8 cellular contexts compared by ENCODE assay signal in the genomic region with DNA sequence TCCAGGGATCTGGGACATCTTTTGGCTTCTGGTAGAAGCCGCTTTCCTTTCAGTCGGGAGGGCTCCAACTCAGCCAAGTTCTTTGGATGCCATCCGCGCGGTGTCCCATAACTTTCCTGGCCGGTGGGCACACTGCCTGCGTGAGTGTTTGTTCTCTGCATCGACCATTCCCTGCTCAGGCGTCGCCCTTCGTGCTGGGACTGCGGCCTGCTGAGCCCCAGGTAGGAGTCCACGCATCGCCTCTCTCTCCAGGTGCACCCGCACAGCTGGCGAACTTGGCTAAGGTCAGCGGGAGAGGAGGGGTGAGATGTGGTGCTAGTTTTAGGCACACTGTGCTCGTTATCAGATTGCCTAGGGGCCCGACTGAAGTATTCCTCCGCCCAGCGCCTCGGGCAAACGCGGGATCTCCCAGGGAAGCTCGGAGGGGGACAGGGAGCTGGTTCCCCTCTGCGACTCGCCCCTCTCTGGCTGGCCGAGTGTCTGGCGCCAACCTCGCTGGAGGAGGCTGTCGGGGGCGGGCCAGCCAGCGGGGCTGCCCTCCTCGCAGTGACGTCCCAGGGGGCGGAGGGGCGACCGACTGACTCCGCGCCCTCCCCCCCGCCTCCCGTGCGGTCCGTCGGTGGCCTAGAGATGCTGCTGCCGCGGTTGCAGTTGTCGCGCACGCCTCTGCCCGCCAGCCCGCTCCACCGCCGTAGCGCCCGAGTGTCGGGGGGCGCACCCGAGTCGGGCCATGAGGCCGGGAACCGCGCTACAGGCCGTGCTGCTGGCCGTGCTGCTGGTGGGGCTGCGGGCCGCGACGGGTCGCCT. TPM values are rescaled to one million over a fixed set of nuclear protein-coding genes. Genes with fewer than 3 reads are reported as not detected.
DNase-seq lines count a peak whose midpoint lies in the region; ATAC-seq and TF ChIP-seq lines count a peak whose summit lies in the region.

A gene with protein sequence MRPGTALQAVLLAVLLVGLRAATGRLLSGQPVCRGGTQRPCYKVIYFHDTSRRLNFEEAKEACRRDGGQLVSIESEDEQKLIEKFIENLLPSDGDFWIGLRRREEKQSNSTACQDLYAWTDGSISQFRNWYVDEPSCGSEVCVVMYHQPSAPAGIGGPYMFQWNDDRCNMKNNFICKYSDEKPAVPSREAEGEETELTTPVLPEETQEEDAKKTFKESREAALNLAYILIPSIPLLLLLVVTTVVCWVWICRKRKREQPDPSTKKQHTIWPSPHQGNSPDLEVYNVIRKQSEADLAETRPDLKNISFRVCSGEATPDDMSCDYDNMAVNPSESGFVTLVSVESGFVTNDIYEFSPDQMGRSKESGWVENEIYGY (plus strand): TSS at position 607 of the 807 bp plus-strand sequence. CDS start 124 bp downstream, at position 731.

- H3K27ac Mint-ChIP-seq in stimulated activated effector memory CD8-positive, alpha-beta T cell treated with anti-CD3 and anti-CD28 coated beads, Interleukin-12 subunit alpha, Interleukin-12 subunit beta, amount 100 ng/mL, for 72 hours, result peak within 1 kb of the TSS; percentile 56

- H3K36me3 ChIP-seq in ectodermal cell (ENCODE audit: control insufficient read depth, insufficient read depth, low read length) (no peaks in the 10 kb centered on the region), right lobe of liver (no peaks in the 10 kb centered on the region)

- peaks cover 57% of the 10 kb centered on the region for H3K27me3 ChIP-seq in ectodermal cell (ENCODE audit: control insufficient read depth, insufficient read depth, low read length, poor library complexity, severe bottlenecking)
- H3K27me3 ChIP-seq in right lobe of liver, result peaks cover 0 to 18% of the 10 kb centered on the region in 2 donors

- H3K4me3 Mint-ChIP-seq in stimulated activated effector memory CD8-positive, alpha-beta T cell treated with anti-CD3 and anti-CD28 coated beads, Interleukin-12 subunit alpha, Interleukin-12 subunit beta, amount 100 ng/mL, for 72 hours, result peak within 1 kb of the TSS; percentile 62

- peak within 1 kb of the TSS; percentile 87 for H3K4me3 ChIP-seq in WI38 (ENCODE audit: low read depth, low read length)
- H3K4me3 ChIP-seq in ectodermal cell (ENCODE audit: insufficient read depth, low read depth, low read length), result peak within 1 kb of the TSS; percentile 42
- peak within 1 kb of the TSS; percentile 32 to 39 (median 36) for H3K4me3 ChIP-seq in right lobe of liver

- H3K36me3 Mint-ChIP-seq in stimulated activated effector memory CD8-positive, alpha-beta T cell treated with anti-CD3 and anti-CD28 coated beads, Interleukin-12 subunit alpha, Interleukin-12 subunit beta, amount 100 ng/mL, for 72 hours, result peaks cover 5% of the 10 kb centered on the region

- H3K9me3 ChIP-seq in ectodermal cell (ENCODE audit: control insufficient read depth, low read length), result no peaks in the 10 kb centered on the region
- no peaks in the 10 kb centered on the region for H3K9me3 ChIP-seq in right lobe of liver

- H3K27ac ChIP-seq in ectodermal cell (ENCODE audit: insufficient read depth, low read depth, low read length, poor library complexity, severe bottlenecking) (no peak within 1 kb of the TSS), right lobe of liver (peak within 1 kb of the TSS in 1 of 3 donors; percentile 57)

- TF ChIP-seq POLR2A in right lobe of liver (IDR thresholded peaks at IDR 0.05), result no peak

- no peaks in the 10 kb centered on the region for H3K9me3 Mint-ChIP-seq in stimulated activated effector memory CD8-positive, alpha-beta T cell treated with anti-CD3 and anti-CD28 coated beads, Interleukin-12 subunit alpha, Interleukin-12 subunit beta, amount 100 ng/mL, for 72 hours

- WGBS in ectodermal cell, 2 experiments, result 3% methylated on average over 70 of the region's 70 CpGs
- 19% methylated on average over 15 of the region's 70 CpGs for WGBS in right lobe of liver (ENCODE audit: insufficient coverage, low coverage, low lambda C conversion rate, missing lambda C conversion rate)

- DNase-seq in Right ventricle myocardium inferior (ENCODE audit: missing footprints) (peak; percentile 68), cardiac septum (ENCODE audit: low spot score) (no peak), right lobe of liver (peak in 2 of 3 donors; percentile 51 to 57), NCI-H2029 (lab: John Stamatoyannopoulos, UW) (no peak)
- DNase-seq in stimulated activated effector memory CD8-positive, alpha-beta T cell treated with anti-CD3 and anti-CD28 coated beads, Interleukin-12 subunit alpha, Interleukin-12 subunit beta, amount 100 ng/mL, for 72 hours (ENCODE audit: low spot score in 2 of 2), result no peak

- TF ChIP-seq CTCF in WI38 (IDR thresholded peaks at IDR 0.05; ENCODE audit: low read depth, low read length), result no peak
- TF ChIP-seq CTCF in right lobe of liver (IDR thresholded peaks at IDR 0.05), result no peak

- ATAC-seq in Right ventricle myocardium inferior (peak; percentile 47), right lobe of liver (peak; percentile 45 to 58 (median 50)), HG03565 (IDR thresholded peaks at IDR 0.05; ENCODE audit: unreplicated experiment) (no peak)
- peak; percentile 53 for ATAC-seq in stimulated activated effector memory CD8-positive, alpha-beta T cell treated with anti-CD3 and anti-CD28 coated beads, Interleukin-12 subunit alpha, Interleukin-12 subunit beta, amount 100 ng/mL, for 72 hours

- H3K4me1 ChIP-seq in ectodermal cell (ENCODE audit: control insufficient read depth, insufficient read depth, low read length) (no peaks in the 10 kb centered on the region), right lobe of liver (peaks cover 0 to 12% (median 3%) of the 10 kb centered on the region in 4 donors)

- intact Hi-C loops in Right ventricle myocardium inferior (cut with DNase I) (loop anchor here (10.0 kb wide), 1 partner anchor 256 kb away; no protein-coding TSS in a partner anchor), cardiac septum (cut with DNase I) (no loop called here), right lobe of liver (cut with DNase I) (no loop called here)

- peaks cover 28% of the 10 kb centered on the region for H3K4me1 Mint-ChIP-seq in stimulated activated effector memory CD8-positive, alpha-beta T cell treated with anti-CD3 and anti-CD28 coated beads, Interleukin-12 subunit alpha, Interleukin-12 subunit beta, amount 100 ng/mL, for 72 hours

RNA-seq across cellular contexts. Expression of the gene that starts here (rescaled TPM):
- total RNA-seq in Right ventricle myocardium inferior (3.7 TPM), cardiac septum (4.5 TPM), right lobe of liver (1 to 10 TPM in 1 of 6 experiments, under 1 TPM in 5; 0.19 to 2.0 (median 0.59) TPM)
- 2.8 TPM for polyA plus RNA-seq in ectodermal cell (2013, experiment 1 of 4)
- 2.7 TPM for polyA plus RNA-seq in ectodermal cell (2013, experiment 2 of 4)
- polyA plus RNA-seq in ectodermal cell (2013, experiment 3 of 4), result 2.7 TPM
- polyA plus RNA-seq in ectodermal cell (2013, experiment 4 of 4), result 3.3 TPM

Comparison
In these comparisons a context has a peak if more than half of its experiments do, and no peak if none do; other contexts are left out.
1. DNase-seq: peak in Right ventricle myocardium inferior (single experiment) and right lobe of liver (2 of 3); none in cardiac septum (single experiment), stimulated activated effector memory CD8-positive, alpha-beta T cell treated with anti-CD3 and anti-CD28 coated beads, Interleukin-12 subunit alpha, Interleukin-12 subunit beta, amount 100 ng/mL, for 72 hours (0 of 2) and NCI-H2029 (single experiment).
2. H3K4me3 ChIP-seq: peak in every context shown above with its lines; median percentile 87 in WI38; 42 in ectodermal cell; 36 in right lobe of liver.